In the genomic region with DNA sequence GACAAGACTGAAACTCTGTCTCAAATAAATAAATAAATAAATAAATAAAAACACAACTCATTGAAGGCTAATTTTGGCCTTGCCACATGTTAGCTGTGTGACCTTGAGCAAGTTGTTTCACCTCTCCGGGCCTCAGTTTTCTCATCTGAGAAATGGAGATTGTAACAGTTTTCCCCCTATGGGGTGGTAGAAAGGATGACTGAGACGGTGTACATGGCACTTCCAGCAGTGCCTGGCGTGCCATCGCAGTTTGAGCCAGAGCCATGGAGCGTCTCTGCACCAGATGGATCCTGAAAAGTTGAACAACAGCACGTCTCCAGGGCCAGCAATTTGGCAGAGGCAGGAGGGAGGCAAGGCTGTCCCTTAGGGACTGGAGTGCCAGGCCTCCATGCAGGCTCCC, we compare ENCODE assay signal across 18 cellular contexts. TPM values are rescaled to one million over a fixed set of nuclear protein-coding genes. Genes with fewer than 3 reads are reported as not detected.
"Had no signal": no experiment of that assay in that cellular context is flagged by ENCODE, and none has a peak within 500 bp of the region (broad histone marks: within the 10 kb centered on the region; RNA-seq: fewer than 3 reads in every experiment).

No MANE protein-coding gene starts in this region.

- H3K27me3 Mint-ChIP-seq: activated CD4-positive, alpha-beta memory T cell treated with anti-CD3 and anti-CD28 coated beads, Interleukin-2, amount 10 ng/mL, durations not matched to agents 7 days and 5 days had no signal

- DNase-seq: activated CD4-positive, alpha-beta memory T cell treated with anti-CD3 and anti-CD28 coated beads, Interleukin-2, amount 10 ng/mL, durations not matched to agents 7 days and 5 days; activated naive CD4-positive, alpha-beta T cell treated with Interleukin-2 at 50 U/mL for 16 hours; gastrocnemius medialis; heart left ventricle; left colon; psoas muscle; stomach; testis had no signal

- H3K4me3 ChIP-seq: gastrocnemius medialis, heart left ventricle, lower lobe of right lung, psoas muscle, stomach, testis, upper lobe of left lung had no signal

- H3K27ac ChIP-seq: epithelial cell of prostate, gastrocnemius medialis, heart left ventricle, lower lobe of right lung, psoas muscle, stomach, testis had no signal

- ATAC-seq: gastrocnemius medialis, heart left ventricle, psoas muscle, sciatic nerve had no signal

- H3K4me3 Mint-ChIP-seq: activated CD4-positive, alpha-beta memory T cell treated with anti-CD3 and anti-CD28 coated beads, Interleukin-2, amount 10 ng/mL, durations not matched to agents 7 days and 5 days; neural crest cell had no signal

- H3K9me3 ChIP-seq: gastrocnemius medialis, heart left ventricle, lower lobe of right lung, psoas muscle, stomach, testis, upper lobe of left lung had no signal

- H3K27me3 ChIP-seq: gastrocnemius medialis, stomach, testis, upper lobe of left lung had no signal

- H3K4me1 Mint-ChIP-seq: neural crest cell had no signal

- H3K9me3 Mint-ChIP-seq: activated CD4-positive, alpha-beta memory T cell treated with anti-CD3 and anti-CD28 coated beads, Interleukin-2, amount 10 ng/mL, durations not matched to agents 7 days and 5 days; neural crest cell had no signal

RNA-seq across cellular contexts. Expression of gene TNP2, which starts 32.7 kb away (rescaled TPM):
- total RNA-seq: activated CD4-positive, alpha-beta memory T cell treated with anti-CD3 and anti-CD28 coated beads, Interleukin-2, amount 10 ng/mL, durations not matched to agents 7 days and 5 days; astrocyte; chondrocyte; dermis microvascular lymphatic vessel endothelial cell; gastrocnemius medialis; heart left ventricle; left colon; lower lobe of right lung; neural crest cell; osteocyte; psoas muscle; sciatic nerve; stomach; upper lobe of left lung had no signal
- polyA plus RNA-seq: adipose tissue, heart left ventricle, psoas muscle, stomach had no signal

RNA-seq across cellular contexts. Expression of gene PRM3, which starts 37.0 kb away (rescaled TPM):
- total RNA-seq: activated CD4-positive, alpha-beta memory T cell treated with anti-CD3 and anti-CD28 coated beads, Interleukin-2, amount 10 ng/mL, durations not matched to agents 7 days and 5 days; astrocyte; chondrocyte; dermis microvascular lymphatic vessel endothelial cell; gastrocnemius medialis; heart left ventricle; left colon; lower lobe of right lung; neural crest cell; osteocyte; psoas muscle; sciatic nerve; stomach; upper lobe of left lung had no signal
- polyA plus RNA-seq: adipose tissue, heart left ventricle, psoas muscle, stomach had no signal

RNA-seq across cellular contexts. Expression of gene PRM2, which starts 39.8 kb away (rescaled TPM):
- total RNA-seq: activated CD4-positive, alpha-beta memory T cell treated with anti-CD3 and anti-CD28 coated beads, Interleukin-2, amount 10 ng/mL, durations not matched to agents 7 days and 5 days; astrocyte; chondrocyte; dermis microvascular lymphatic vessel endothelial cell; gastrocnemius medialis; heart left ventricle; left colon; lower lobe of right lung; neural crest cell; osteocyte; psoas muscle; sciatic nerve; stomach; upper lobe of left lung had no signal
- polyA plus RNA-seq: adipose tissue, heart left ventricle, psoas muscle, stomach had no signal

RNA-seq across cellular contexts. Expression of gene PRM1, which starts 44.7 kb away (rescaled TPM):
- total RNA-seq: activated CD4-positive, alpha-beta memory T cell treated with anti-CD3 and anti-CD28 coated beads, Interleukin-2, amount 10 ng/mL, durations not matched to agents 7 days and 5 days; astrocyte; chondrocyte; dermis microvascular lymphatic vessel endothelial cell; gastrocnemius medialis; heart left ventricle; left colon; lower lobe of right lung; neural crest cell; osteocyte; psoas muscle; sciatic nerve; stomach; upper lobe of left lung had no signal
- polyA plus RNA-seq: adipose tissue, heart left ventricle, psoas muscle, stomach had no signal
